In the genomic region with DNA sequence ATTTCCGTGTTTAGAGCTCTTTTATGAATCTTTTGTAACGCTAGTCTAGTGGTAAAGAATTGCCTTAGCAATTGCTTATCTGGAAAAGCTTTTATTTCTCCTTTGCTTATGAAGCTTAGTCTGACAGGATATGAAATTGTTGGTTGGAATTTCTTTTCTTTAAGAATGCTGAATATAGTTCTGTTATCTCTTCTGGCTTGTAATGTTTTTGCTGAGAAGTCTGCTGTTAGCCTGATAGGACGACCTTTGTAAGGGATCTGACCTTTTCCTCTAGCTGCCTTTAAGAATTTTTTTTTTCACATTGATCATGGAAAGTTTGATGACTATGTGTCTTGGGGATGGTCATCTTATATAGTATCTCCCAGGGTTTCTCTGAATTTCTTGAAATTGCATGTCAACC, we compare ENCODE assay signal across 35 cellular contexts.
A peak's percentile ranks its signal among the peaks of the same experiment; 100 is the strongest.
DNase-seq lines count a peak whose midpoint lies in the region; ATAC-seq, FAIRE-seq and TF ChIP-seq lines count a peak whose summit lies in the region.
"Had no signal": no experiment of that assay in that cellular context is flagged by ENCODE, and none has a peak within 500 bp of the region (broad histone marks: within the 10 kb centered on the region; RNA-seq: fewer than 3 reads in every experiment).

No MANE protein-coding gene starts in this region.

- no peak overlapping the region for H3K4me3 ChIP-seq in psoas muscle
- H3K4me3 ChIP-seq: esophagus squamous epithelium, GM12878, left lung, right lobe of liver, SJCRH30, spleen, stomach, vagina had no signal

- H3K27me3 Mint-ChIP-seq in activated T-cell treated with anti-CD3 and anti-CD28 coated beads, Interleukin-2, amount 50 U/mL, for 24 hours = no peaks in the 10 kb centered on the region
- peaks cover 1% of the 10 kb centered on the region for H3K27me3 Mint-ChIP-seq in activated T-helper 2 cell treated with anti-CD3 and anti-CD28 coated beads, Interferon-gamma antibody, Interleukin-2, Interleukin-4, amounts not matched to agents 10 μg/mL and 5 μg/mL and 100 μg/mL, durations not matched to agents 14 hours and 24 hours and 36 hours (ENCODE audit: low read depth)
- no peaks in the 10 kb centered on the region for H3K27me3 Mint-ChIP-seq in naive thymus-derived CD8-positive, alpha-beta T cell
- H3K27me3 Mint-ChIP-seq: dendritic cell treated with granulocyte-macrophage colony-stimulating factor and Interleukin-4, amounts not matched to agents 40 ng/mL and 50 ng/mL, for 4 days had no signal

- peaks cover 63% of the 10 kb centered on the region for H3K4me1 Mint-ChIP-seq in activated T-cell treated with anti-CD3 and anti-CD28 coated beads, Interleukin-2, amount 50 U/mL, for 24 hours (ENCODE audit: low read depth)
- H3K4me1 Mint-ChIP-seq in activated T-helper 2 cell treated with anti-CD3 and anti-CD28 coated beads, Interferon-gamma antibody, Interleukin-2, Interleukin-4, amounts not matched to agents 10 μg/mL and 5 μg/mL and 100 μg/mL, durations not matched to agents 14 hours and 24 hours and 36 hours (ENCODE audit: low read depth) = peaks cover 59% of the 10 kb centered on the region
- peaks cover 35 to 73% (median 70%) of the 10 kb centered on the region in 4 donors for H3K4me1 Mint-ChIP-seq in naive thymus-derived CD8-positive, alpha-beta T cell

- peaks cover 3% of the 10 kb centered on the region for H3K36me3 Mint-ChIP-seq in activated T-cell treated with anti-CD3 and anti-CD28 coated beads, Interleukin-2, amount 50 U/mL, for 24 hours (ENCODE audit: low read depth)
- peaks cover 19% of the 10 kb centered on the region for H3K36me3 Mint-ChIP-seq in activated T-helper 2 cell treated with anti-CD3 and anti-CD28 coated beads, Interferon-gamma antibody, Interleukin-2, Interleukin-4, amounts not matched to agents 10 μg/mL and 5 μg/mL and 100 μg/mL, durations not matched to agents 14 hours and 24 hours and 36 hours (ENCODE audit: low read depth)
- H3K36me3 Mint-ChIP-seq in naive thymus-derived CD8-positive, alpha-beta T cell = peaks cover 3 to 27% (median 21%) of the 10 kb centered on the region in 3 donors
- H3K36me3 Mint-ChIP-seq: IgD-negative memory B cell had no signal

- H3K9me3 ChIP-seq in psoas muscle = peaks cover 6% of the 10 kb centered on the region
- H3K9me3 ChIP-seq: BE2C, neutrophil, right lobe of liver, SJCRH30, vagina had no signal

- no peak overlapping the region for H3K4me3 Mint-ChIP-seq in activated T-cell treated with anti-CD3 and anti-CD28 coated beads, Interleukin-2, amount 50 U/mL, for 24 hours
- no peak overlapping the region for H3K4me3 Mint-ChIP-seq in activated T-helper 2 cell treated with anti-CD3 and anti-CD28 coated beads, Interferon-gamma antibody, Interleukin-2, Interleukin-4, amounts not matched to agents 10 μg/mL and 5 μg/mL and 100 μg/mL, durations not matched to agents 14 hours and 24 hours and 36 hours (ENCODE audit: low read depth)
- H3K4me3 Mint-ChIP-seq in naive thymus-derived CD8-positive, alpha-beta T cell = peak overlapping the region in 6 of 10 donors; percentile 1 to 46 (median 40)
- H3K4me3 Mint-ChIP-seq: dendritic cell treated with granulocyte-macrophage colony-stimulating factor and Interleukin-4, amounts not matched to agents 40 ng/mL and 50 ng/mL, for 4 days; IgD-negative memory B cell had no signal

- H3K27me3 ChIP-seq in psoas muscle (ENCODE audit: insufficient read depth in 3 of 3, low read length in 2 of 3) = peaks cover 0 to 3% (median 0%) of the 10 kb centered on the region in 3 donors
- H3K27me3 ChIP-seq: BE2C, esophagus squamous epithelium, left lung, neutrophil, right lobe of liver, SJCRH30, spleen, stomach, vagina had no signal

- POLR2A ChIA-PET in naive thymus-derived CD8-positive, alpha-beta T cell (lab: Charles Lee) = interaction anchor here (0.6 to 0.9 kb wide), 4 partner anchors 16 to 101 kb away, joined by 3 read pairs; no protein-coding TSS in a partner anchor

- H3K36me3 ChIP-seq in psoas muscle (ENCODE audit: insufficient read depth in 1 of 2, low read depth in 1 of 2) = no peaks in the 10 kb centered on the region
- H3K36me3 ChIP-seq: BE2C, esophagus squamous epithelium, left lung, neutrophil, right lobe of liver, SJCRH30, spleen, stomach, vagina had no signal

- TF ChIP-seq CTCF in psoas muscle (IDR thresholded peaks at IDR 0.05) = no peak

- intact Hi-C loops in activated T-helper 2 cell treated with anti-CD3 and anti-CD28 coated beads, Interferon-gamma antibody, Interleukin-2, Interleukin-4, amounts not matched to agents 10 μg/mL and 5 μg/mL and 100 μg/mL, durations not matched to agents 14 hours and 24 hours and 36 hours (cut with micrococcal nuclease) = no loop called here
- intact Hi-C loops in psoas muscle (cut with DNase I) = no loop called here

- no peak overlapping the region for H3K27ac ChIP-seq in psoas muscle
- H3K27ac ChIP-seq: esophagus squamous epithelium, foreskin keratinocyte, left lung, neutrophil, right lobe of liver, SJCRH30, spleen, stomach, vagina had no signal

- peaks cover 19% of the 10 kb centered on the region for H3K9me3 Mint-ChIP-seq in activated T-cell treated with anti-CD3 and anti-CD28 coated beads, Interleukin-2, amount 50 U/mL, for 24 hours
- H3K9me3 Mint-ChIP-seq in activated T-helper 2 cell treated with anti-CD3 and anti-CD28 coated beads, Interferon-gamma antibody, Interleukin-2, Interleukin-4, amounts not matched to agents 10 μg/mL and 5 μg/mL and 100 μg/mL, durations not matched to agents 14 hours and 24 hours and 36 hours = peaks cover 39% of the 10 kb centered on the region
- H3K9me3 Mint-ChIP-seq in naive thymus-derived CD8-positive, alpha-beta T cell = peaks cover 5 to 27% (median 19%) of the 10 kb centered on the region in 9 donors

- 69 to 78% (median 75%) methylated on average over 3 of the region's 3 CpGs for WGBS in psoas muscle, 3 donors

- H3K4me1 ChIP-seq in psoas muscle = no peaks in the 10 kb centered on the region
- H3K4me1 ChIP-seq: BE2C, right lobe of liver, SJCRH30, vagina had no signal

- FAIRE-seq in urothelium cell line (lab: Jason Lieb, UNC) = no peak
- FAIRE-seq: endometrium, GM12878, TTC549 had no signal

- DNase-seq in activated T-cell treated with anti-CD3 and anti-CD28 coated beads, Interleukin-2, amount 50 U/mL, for 24 hours = no peak
- no peak for DNase-seq in activated T-cell treated with anti-CD3 and anti-CD28 coated beads, Interleukin-2, amount 50 U/mL, for 1 hour
- DNase-seq in NCI-H226 (peak; percentile 62), psoas muscle (no peak), urothelium cell line (ENCODE audit: low spot score) (no peak)
- DNase-seq in activated T-helper 2 cell treated with anti-CD3 and anti-CD28 coated beads, Interferon-gamma antibody, Interleukin-2, Interleukin-4, amounts not matched to agents 10 μg/mL and 5 μg/mL and 100 μg/mL, durations not matched to agents 14 hours and 24 hours and 36 hours (ENCODE audit: low spot score) = no peak
- DNase-seq in naive thymus-derived CD8-positive, alpha-beta T cell = no peak
- DNase-seq: ACHN; BE2C; caudate nucleus; COR-L47; esophagus squamous epithelium; foreskin keratinocyte; GOT3; head of caudate nucleus; islet precursor cell; left lung; mesendoderm; NCI-H1048; NCI-H187; NCI-H2171; NCI-H510A; right lobe of liver; SJCRH30; spleen; stimulated activated CD4-positive, alpha-beta T cell treated with anti-CD3 and anti-CD28 coated beads, Interleukin-2, amount 100 ng/mL, for 24 hours; stomach had no signal

- no peak for ATAC-seq in naive thymus-derived CD8-positive, alpha-beta T cell
- ATAC-seq in HG03135 (IDR thresholded peaks at IDR 0.05; ENCODE audit: unreplicated experiment) = no peak
- no peak for ATAC-seq in psoas muscle
- ATAC-seq: foreskin keratinocyte, GM12878, left lung, right lobe of liver had no signal

- peak overlapping the region; percentile 44 for H3K27ac Mint-ChIP-seq in activated T-cell treated with anti-CD3 and anti-CD28 coated beads, Interleukin-2, amount 50 U/mL, for 24 hours
- peak overlapping the region; percentile 71 for H3K27ac Mint-ChIP-seq in activated T-helper 2 cell treated with anti-CD3 and anti-CD28 coated beads, Interferon-gamma antibody, Interleukin-2, Interleukin-4, amounts not matched to agents 10 μg/mL and 5 μg/mL and 100 μg/mL, durations not matched to agents 14 hours and 24 hours and 36 hours
- H3K27ac Mint-ChIP-seq in naive thymus-derived CD8-positive, alpha-beta T cell = peak overlapping the region; percentile 9 to 88 (median 64)
- H3K27ac Mint-ChIP-seq: dendritic cell treated with granulocyte-macrophage colony-stimulating factor and Interleukin-4, amounts not matched to agents 40 ng/mL and 50 ng/mL, for 4 days; IgD-negative memory B cell had no signal

Comparison
In these comparisons a context has a peak if more than half of its experiments do, and no peak if none do; other contexts are left out.
1. H3K4me3 Mint-ChIP-seq: peak in naive thymus-derived CD8-positive, alpha-beta T cell (6 of 10); none in activated T-cell treated with anti-CD3 and anti-CD28 coated beads, Interleukin-2, amount 50 U/mL, for 24 hours (single experiment) and activated T-helper 2 cell treated with anti-CD3 and anti-CD28 coated beads, Interferon-gamma antibody, Interleukin-2, Interleukin-4, amounts not matched to agents 10 μg/mL and 5 μg/mL and 100 μg/mL, durations not matched to agents 14 hours and 24 hours and 36 hours (single experiment).
2. Peak in every context shown above with its lines, with median percentiles within 50 percentile points of each other: H3K27ac Mint-ChIP-seq.